Comparison of ENCODE assay signal across 8 cellular contexts in the genomic region with DNA sequence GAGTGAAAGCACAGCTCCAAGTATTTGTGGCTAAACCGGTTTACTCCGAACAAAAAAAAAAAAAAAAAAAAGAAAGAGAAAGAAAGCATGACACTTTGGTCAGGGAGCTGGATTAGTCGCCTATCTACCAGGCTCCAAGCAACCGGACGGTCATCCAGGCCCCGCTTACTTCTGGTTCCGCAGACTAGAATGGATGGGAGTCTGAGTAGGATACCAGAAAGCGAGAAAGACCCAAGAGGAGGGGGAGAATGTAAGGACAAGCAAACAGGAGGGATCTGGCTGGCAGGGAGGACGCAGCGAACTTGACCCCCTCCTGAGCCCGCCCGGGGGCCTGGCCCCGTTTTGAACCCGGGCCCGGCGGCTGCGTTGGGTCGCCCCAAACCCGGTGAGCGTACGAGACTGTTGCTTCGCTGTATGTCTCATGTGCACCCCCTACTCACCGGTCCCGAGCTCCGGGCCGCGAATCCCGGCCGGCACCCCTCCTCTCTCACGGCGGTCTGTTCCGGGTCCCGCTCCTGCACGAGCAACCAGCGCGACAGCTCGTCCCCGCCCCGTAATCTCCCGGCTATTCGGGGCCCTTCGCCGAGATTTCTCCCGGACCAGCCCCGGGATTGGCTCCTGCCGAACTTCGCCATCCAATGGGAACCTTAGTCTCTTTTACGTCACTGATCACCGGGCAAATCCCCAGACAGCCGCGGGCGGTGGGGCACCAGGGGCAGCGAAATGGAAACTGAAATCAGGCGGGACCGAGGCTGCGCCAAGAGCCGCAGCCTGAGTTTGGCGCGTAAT. TPM values are rescaled to one million over a fixed set of nuclear protein-coding genes. Genes with fewer than 3 reads are reported as not detected.
DNase-seq lines count a peak whose midpoint lies in the region; ATAC-seq and TF ChIP-seq lines count a peak whose summit lies in the region.

A gene with protein sequence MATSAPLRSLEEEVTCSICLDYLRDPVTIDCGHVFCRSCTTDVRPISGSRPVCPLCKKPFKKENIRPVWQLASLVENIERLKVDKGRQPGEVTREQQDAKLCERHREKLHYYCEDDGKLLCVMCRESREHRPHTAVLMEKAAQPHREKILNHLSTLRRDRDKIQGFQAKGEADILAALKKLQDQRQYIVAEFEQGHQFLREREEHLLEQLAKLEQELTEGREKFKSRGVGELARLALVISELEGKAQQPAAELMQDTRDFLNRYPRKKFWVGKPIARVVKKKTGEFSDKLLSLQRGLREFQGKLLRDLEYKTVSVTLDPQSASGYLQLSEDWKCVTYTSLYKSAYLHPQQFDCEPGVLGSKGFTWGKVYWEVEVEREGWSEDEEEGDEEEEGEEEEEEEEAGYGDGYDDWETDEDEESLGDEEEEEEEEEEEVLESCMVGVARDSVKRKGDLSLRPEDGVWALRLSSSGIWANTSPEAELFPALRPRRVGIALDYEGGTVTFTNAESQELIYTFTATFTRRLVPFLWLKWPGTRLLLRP (minus strand): TSS at position 542 of the 789 bp plus-strand sequence. CDS start 14,303 bp downstream, outside the sequence.

- no peaks in the 10 kb centered on the region for H3K36me3 ChIP-seq in heart right ventricle
- no peaks in the 10 kb centered on the region for H3K36me3 ChIP-seq in upper lobe of left lung

- H3K4me3 ChIP-seq in heart right ventricle: peak within 1 kb of the TSS; percentile 68 to 91 (median 82)
- peak within 1 kb of the TSS; percentile 72 to 97 (median 79) for H3K4me3 ChIP-seq in upper lobe of left lung

- 0% methylated on average over 50 to 59 of the region's 59 CpGs for WGBS in heart right ventricle, 2 donors
- 0% methylated on average over 35 to 59 of the region's 59 CpGs for WGBS in upper lobe of left lung, 2 donors

- intact Hi-C loops in T-helper 1 cell treated with Interleukin-12 subunit alpha and Interleukin-12 subunit beta and Interleukin-4 antibody, amounts not matched to agents 30 ng/mL and 1 ng/mL, for 36 hours (cut with micrococcal nuclease): loop anchor here (1.0 to 5.0 kb wide), 11 partner anchors 42 to 696 kb away; partner anchors contain the start of genes ABCF1, GTF2H4, PPP1R11 and PRR3
- intact Hi-C loops in heart right ventricle (cut with DNase I): loop anchor here in 3 of 10 donors (1.0 to 10.0 kb wide), 2 partner anchors 112 to 113 kb away; partner anchors contain the start of gene TRIM39 (in 3 of the 3)
- intact Hi-C loops in posterior cingulate gyrus (cut with DNase I): loop anchor here (5.0 to 10.0 kb wide), 4 partner anchors 108 to 148 kb away; partner anchors contain the start of genes POLR1H, PPP1R11, RPP21 and TRIM39

- H3K27me3 ChIP-seq in heart right ventricle (no peaks in the 10 kb centered on the region), upper lobe of left lung (no peaks in the 10 kb centered on the region)

- H3K27ac ChIP-seq in heart right ventricle: peak within 1 kb of the TSS; percentile 82 to 97 (median 94)
- H3K27ac ChIP-seq in upper lobe of left lung: peak within 1 kb of the TSS; percentile 93 to 99 (median 96)

- TF ChIP-seq EP300 in upper lobe of left lung (IDR thresholded peaks at IDR 0.05): peak in 1 of 4 donors; percentile 4

- in situ Hi-C loops in GM13976 (cut with MboI; ENCODE audit: low sequenced_read_pairs, unreplicated experiment): no loop called here

- peak; percentile 99 for DNase-seq in GM13976 (ENCODE audit: low spot score)
- DNase-seq in NCI-H146 treated with DMSO at 0.1 percent for 48 hours (lab: John Stamatoyannopoulos, UW; ENCODE audit: unreplicated experiment): peak; percentile 95
- peak; percentile 93 for DNase-seq in amniotic epithelial cell (ENCODE audit: low read depth)
- DNase-seq in heart right ventricle: peak; percentile 96 to 98
- peak; percentile 93 to 99 (median 97) for DNase-seq in posterior cingulate gyrus
- DNase-seq in upper lobe of left lung: peak; percentile 95 to 97

- peak; percentile 63 to 99 (median 96) for TF ChIP-seq POLR2A in upper lobe of left lung (IDR thresholded peaks at IDR 0.05)

- no peaks in the 10 kb centered on the region for H3K9me3 ChIP-seq in heart right ventricle
- no peaks in the 10 kb centered on the region for H3K9me3 ChIP-seq in upper lobe of left lung

- no peak for TF ChIP-seq CTCF in GM13976 (IDR thresholded peaks at IDR 0.05; ENCODE audit: borderline replicate concordance, control extremely low read depth, extremely low read depth, insufficient read depth, missing control alignments)
- TF ChIP-seq CTCF in heart right ventricle (IDR thresholded peaks at IDR 0.05): no peak
- no peak for TF ChIP-seq CTCF in upper lobe of left lung (IDR thresholded peaks at IDR 0.05)

- H3K4me1 ChIP-seq in heart right ventricle: peaks cover 0 to 47% (median 30%) of the 10 kb centered on the region in 9 donors
- peaks cover 37 to 57% (median 44%) of the 10 kb centered on the region in 4 donors for H3K4me1 ChIP-seq in upper lobe of left lung

- ATAC-seq in HG02870 (IDR thresholded peaks at IDR 0.05; ENCODE audit: unreplicated experiment) (peak; percentile 85), heart right ventricle (peak; percentile 95 to 98 (median 96)), upper lobe of left lung (ENCODE audit: low FRiP score in 2 of 2) (peak; percentile 97 to 98)

RNA-seq across cellular contexts. Expression of the gene that starts here (rescaled TPM):
- total RNA-seq in T-helper 1 cell treated with Interleukin-12 subunit alpha and Interleukin-12 subunit beta and Interleukin-4 antibody, amounts not matched to agents 30 ng/mL and 1 ng/mL, for 36 hours: 72.4 and 74.2 TPM in 2 replicates
- total RNA-seq in heart right ventricle: 10 to 100 TPM; 15.5 to 29.0 (median 23.2) TPM
- 10 to 100 TPM; 12.0 to 18.0 TPM for polyA plus RNA-seq in heart right ventricle
- 10 to 100 TPM; 38.4 to 67.1 (median 53.8) TPM for total RNA-seq in upper lobe of left lung

Comparison
In these comparisons a context has a peak if more than half of its experiments do, and no peak if none do; other contexts are left out.
1. Peak in every context shown above with its lines: DNase-seq, ATAC-seq, H3K4me3 ChIP-seq and H3K27ac ChIP-seq.